ENCODE assay signal across 19 cellular contexts in genomic region chr6:153162172-153162571, GRCh38. TPM values are rescaled to one million over a fixed set of nuclear protein-coding genes. Genes with fewer than 3 reads are reported as not detected.
A peak's percentile ranks its signal among the peaks of the same experiment; 100 is the strongest.
DNase-seq lines count a peak whose midpoint lies in the region; ATAC-seq and TF ChIP-seq lines count a peak whose summit lies in the region.
"Had no signal": no experiment of that assay in that cellular context is flagged by ENCODE, and none has a peak within 500 bp of the region (broad histone marks: within the 10 kb centered on the region; RNA-seq: fewer than 3 reads in every experiment).

No MANE protein-coding gene starts in this region.

- H3K4me2 ChIP-seq in IMR-90 (ENCODE audit: low read depth, low read length), result peak overlapping the region; percentile 79
- H3K4me2 ChIP-seq in neural progenitor cell, result peak overlapping the region; percentile 15

- peaks cover 2% of the 10 kb centered on the region for H3K27me3 Mint-ChIP-seq in neural progenitor cell (ENCODE audit: insufficient read depth, low read depth)
- peaks cover 4% of the 10 kb centered on the region for H3K27me3 Mint-ChIP-seq in HFFc6 (ENCODE audit: insufficient read depth)

- H3K36me3 ChIP-seq in IMR-90 (ENCODE audit: control insufficient read depth, insufficient read depth, low read length) (no peaks in the 10 kb centered on the region), neural progenitor cell (no peaks in the 10 kb centered on the region)
- H3K36me3 ChIP-seq: Peyer's patch had no signal

- H3K27ac Mint-ChIP-seq in neural progenitor cell (no peak overlapping the region), HFFc6 (no peak overlapping the region)
- H3K27ac Mint-ChIP-seq: H9 had no signal

- peak overlapping the region; percentile 86 for H3K18ac ChIP-seq in IMR-90 (ENCODE audit: low read depth, low read length)

- H2AK5ac ChIP-seq in IMR-90 (ENCODE audit: low read depth, low read length), result 0 out of 2 replicates have a peak overlapping the region, but pooled peaks have one; percentile 78

- H3K4ac ChIP-seq in IMR-90 (ENCODE audit: low read depth, low read length), result peak overlapping the region; percentile 77

- no CpG with 5 or more reads among the region's 4 CpGs for WGBS in IMR-90 (ENCODE audit: extremely low coverage in 2 of 2, insufficient read length in 1 of 2), 2 experiments

- TF ChIP-seq CTCF in IMR-90 (conservative IDR thresholded peaks at IDR 0.05; ENCODE audit: low read depth, low read length) (no peak), neural progenitor cell (IDR thresholded peaks at IDR 0.05) (no peak), HFFc6 (IDR thresholded peaks at IDR 0.05) (no peak)

- peak overlapping the region; percentile 28 for H2AFZ ChIP-seq in IMR-90 (replicated peaks; ENCODE audit: low read length, poor library complexity)
- peak overlapping the region; percentile 17 for H2AFZ ChIP-seq in neural progenitor cell (replicated peaks)

- intact Hi-C loops in IMR-90 (cut with micrococcal nuclease), result no loop called here

- no peaks in the 10 kb centered on the region for H3K79me1 ChIP-seq in IMR-90 (ENCODE audit: low read depth in 1 of 2, low read length in 2 of 2)

- peak overlapping the region; percentile 3; the same call in 1 of the 2 replicates for H3K14ac ChIP-seq in IMR-90 (replicated peaks; ENCODE audit: low read depth, low read length)

- peak overlapping the region; percentile 55 for H2BK5ac ChIP-seq in IMR-90 (ENCODE audit: low read depth, low read length, poor library complexity, severe bottlenecking)

- H3K9me1 ChIP-seq in IMR-90 (ENCODE audit: insufficient read depth, low read length), result no peaks in the 10 kb centered on the region

- H3K27ac ChIP-seq in IMR-90 (ENCODE audit: insufficient read depth, low read length) (peak overlapping the region; percentile 77; the same call in 1 of the 2 replicates), neural progenitor cell (no peak overlapping the region)
- H3K27ac ChIP-seq: C4-2B, Peyer's patch had no signal

- in situ Hi-C loops in IMR-90 (cut with MboI; ENCODE audit: low sequenced_read_pairs), result no loop called here

- H3K79me2 ChIP-seq in neural progenitor cell (ENCODE audit: low read depth), result no peaks in the 10 kb centered on the region

- no peak for TF ChIP-seq POLR2A in IMR-90 (IDR thresholded peaks at IDR 0.05; ENCODE audit: low read depth, low read length)

- peak; percentile 67 for DNase-seq in IMR-90
- peak; percentile 9 for DNase-seq in amniotic epithelial cell (ENCODE audit: low read depth)
- DNase-seq in fibroblast of gingiva (ENCODE audit: low read depth), result peak; percentile 26
- DNase-seq in neural progenitor cell (ENCODE audit: low spot score), result no peak
- no peak for DNase-seq in HFFc6
- DNase-seq: AML-193, DMS79, H9, NCI-H1105, NCI-H2081, NCI-H510A, NCI-H774, Peyer's patch, SW 1271 had no signal

- no peaks in the 10 kb centered on the region for H3F3A ChIP-seq in neural progenitor cell (ENCODE audit: low read depth)

- H2BK120ac ChIP-seq in IMR-90 (ENCODE audit: low read depth, low read length), result peak overlapping the region; percentile 43

- H2BK15ac ChIP-seq in IMR-90 (ENCODE audit: low read depth, low read length), result 0 out of 3 replicates have a peak overlapping the region, but pooled peaks have one; percentile 12

- no peak for TF ChIP-seq RAD21 in IMR-90 (IDR thresholded peaks at IDR 0.05; ENCODE audit: low read length)

- H3K4me3 ChIP-seq in IMR-90 (ENCODE audit: insufficient read depth, low read depth, low read length), result no peak overlapping the region
- no peak overlapping the region for H3K4me3 ChIP-seq in neural progenitor cell
- H3K4me3 ChIP-seq: K562, Peyer's patch had no signal

- peak overlapping the region; percentile 7; the same call in 1 of the 2 replicates for H3K23ac ChIP-seq in IMR-90 (ENCODE audit: low read depth, low read length)

- POLR2A ChIA-PET in IMR-90 (lab: Charles Lee; ENCODE audit: unreplicated experiment), result no interaction called here

- H4K20me1 ChIP-seq in IMR-90 (ENCODE audit: insufficient read depth, low read length), result no peaks in the 10 kb centered on the region
- H4K20me1 ChIP-seq in neural progenitor cell (ENCODE audit: low read depth), result no peaks in the 10 kb centered on the region

- H4K8ac ChIP-seq in IMR-90 (ENCODE audit: low read depth in 2 of 2, low read length in 2 of 2), result peak overlapping the region in 1 of 2 experiments; percentile 23; a peak in 3 of 4 replicates

- H4K91ac ChIP-seq in IMR-90 (ENCODE audit: insufficient read depth, low read depth, low read length), result no peak overlapping the region

- H3K9me3 Mint-ChIP-seq in neural progenitor cell (no peaks in the 10 kb centered on the region), HFFc6 (peaks cover 5% of the 10 kb centered on the region; the same call in 1 of the 2 replicates)
- H3K9me3 Mint-ChIP-seq: H9 had no signal

- H3K9me3 ChIP-seq in IMR-90 (ENCODE audit: control insufficient read depth, insufficient read depth, low read length) (no peaks in the 10 kb centered on the region), neural progenitor cell (ENCODE audit: low read depth) (no peaks in the 10 kb centered on the region)
- H3K9me3 ChIP-seq: Peyer's patch had no signal

- H3K56ac ChIP-seq in IMR-90 (ENCODE audit: extremely low read depth, insufficient read depth, low read length), result no peak overlapping the region

- dilution Hi-C loops in IMR-90 (cut with HindIII; ENCODE audit: low sequenced_read_pairs, unreplicated experiment), result no loop called here

- H3K4me1 ChIP-seq in IMR-90 (ENCODE audit: control insufficient read depth, insufficient read depth, low read length), result peaks cover 9% of the 10 kb centered on the region
- H3K4me1 ChIP-seq in neural progenitor cell, result peaks cover 14% of the 10 kb centered on the region
- H3K4me1 ChIP-seq: Peyer's patch had no signal

- H3K4me3 Mint-ChIP-seq in neural progenitor cell (no peak overlapping the region), HFFc6 (no peak overlapping the region)
- H3K4me3 Mint-ChIP-seq: H9 had no signal

- no TSS peak for BruUV-seq in IMR-90 (replicated peaks; lab: Mats Ljungman, UMichigan)

- H4K5ac ChIP-seq in IMR-90 (ENCODE audit: low read depth, low read length), result peak overlapping the region; percentile 87; the same call in 1 of the 2 replicates

- CTCF ChIA-PET in IMR-90 (lab: Yijun Ruan, JAX), result interaction anchor here (1.2 to 1.4 kb wide), 2 partner anchors 8 to 70 kb away, joined by 3 to 4 read pairs; no protein-coding TSS in a partner anchor

- H3K9ac ChIP-seq in IMR-90 (ENCODE audit: low read depth, low read length), result no peak overlapping the region; the same call in 1 of the 2 replicates
- no peak overlapping the region for H3K9ac ChIP-seq in neural progenitor cell

- H2AK9ac ChIP-seq in IMR-90 (replicated peaks; ENCODE audit: low read depth, low read length, poor library complexity), result no peak overlapping the region

- H2BK20ac ChIP-seq in IMR-90 (ENCODE audit: low read depth, low read length), result peak overlapping the region; percentile 61

- H3K27me3 ChIP-seq in IMR-90 (ENCODE audit: control insufficient read depth, insufficient read depth, low read length) (no peaks in the 10 kb centered on the region), neural progenitor cell (no peaks in the 10 kb centered on the region)
- H3K27me3 ChIP-seq: Peyer's patch had no signal

- peak; percentile 69 for ATAC-seq in IMR-90 (ENCODE audit: low read depth)
- ATAC-seq in GM19351 (IDR thresholded peaks at IDR 0.05; ENCODE audit: unreplicated experiment), result no peak
- ATAC-seq in GM19035 (IDR thresholded peaks at IDR 0.05; ENCODE audit: unreplicated experiment), result no peak
- ATAC-seq: K562, Right ventricle myocardium inferior had no signal

- H3K4me1 Mint-ChIP-seq in neural progenitor cell (peaks cover 8% of the 10 kb centered on the region), HFFc6 (ENCODE audit: low read depth) (peaks cover 9% of the 10 kb centered on the region)
- H3K4me1 Mint-ChIP-seq: H9 had no signal

- H3K36me3 Mint-ChIP-seq in neural progenitor cell (no peaks in the 10 kb centered on the region), HFFc6 (ENCODE audit: low read depth) (no peaks in the 10 kb centered on the region)

TF ChIP-seq in IMR-90, 13 proteins besides CTCF, POLR2A, EP300 and RAD21:
- TF ChIP-seq FOS (IDR thresholded peaks at IDR 0.05; ENCODE audit: low read depth, low read length), result no peak
- TF ChIP-seq CEBPB (IDR thresholded peaks at IDR 0.05; ENCODE audit: low read depth, low read length), result 0 out of 2 replicates have a peak, but pooled peaks have one; percentile 39

RNA-seq across cellular contexts. Expression of gene RGS17, which starts 31.1 kb away (rescaled TPM):
- total RNA-seq in IMR-90 (2012; rRNA removed) (1.4 and 1.7 TPM in 2 replicates), neural progenitor cell (ENCODE audit: low replicate concordance) (4.8 and 8.1 TPM in 2 replicates)
- polyA plus RNA-seq in IMR-90 (2012; rRNA removed), result 0.53 and 0.75 TPM in 2 replicates
- 0.67 and 0.77 TPM in 2 replicates for polyA plus RNA-seq in IMR-90 (2012; cell fraction: cytosol; rRNA removed)
- 0.36 and 2.3 TPM in 2 replicates for polyA plus RNA-seq in IMR-90 (2012; cell fraction: nucleus; rRNA removed; ENCODE audit: low replicate concordance)
- under 1 TPM in 5 of 6 experiments, not detected in 1; 0.02 to 0.24 (median 0.09) TPM for total RNA-seq in HFFc6 (2021; fragmentation: NEBNext Ultra II Directional; extraction: Animal tissue kit (Norgen Biotek cat#: 25700))
- total RNA-seq: K562 had no signal

Comparison
In these comparisons a context has a peak if more than half of its experiments do, and no peak if none do; other contexts are left out.
1. DNase-seq: peak in IMR-90 (single experiment), amniotic epithelial cell (single experiment) and fibroblast of gingiva (single experiment); none in neural progenitor cell (single experiment) and HFFc6 (single experiment).